In the genomic region with DNA sequence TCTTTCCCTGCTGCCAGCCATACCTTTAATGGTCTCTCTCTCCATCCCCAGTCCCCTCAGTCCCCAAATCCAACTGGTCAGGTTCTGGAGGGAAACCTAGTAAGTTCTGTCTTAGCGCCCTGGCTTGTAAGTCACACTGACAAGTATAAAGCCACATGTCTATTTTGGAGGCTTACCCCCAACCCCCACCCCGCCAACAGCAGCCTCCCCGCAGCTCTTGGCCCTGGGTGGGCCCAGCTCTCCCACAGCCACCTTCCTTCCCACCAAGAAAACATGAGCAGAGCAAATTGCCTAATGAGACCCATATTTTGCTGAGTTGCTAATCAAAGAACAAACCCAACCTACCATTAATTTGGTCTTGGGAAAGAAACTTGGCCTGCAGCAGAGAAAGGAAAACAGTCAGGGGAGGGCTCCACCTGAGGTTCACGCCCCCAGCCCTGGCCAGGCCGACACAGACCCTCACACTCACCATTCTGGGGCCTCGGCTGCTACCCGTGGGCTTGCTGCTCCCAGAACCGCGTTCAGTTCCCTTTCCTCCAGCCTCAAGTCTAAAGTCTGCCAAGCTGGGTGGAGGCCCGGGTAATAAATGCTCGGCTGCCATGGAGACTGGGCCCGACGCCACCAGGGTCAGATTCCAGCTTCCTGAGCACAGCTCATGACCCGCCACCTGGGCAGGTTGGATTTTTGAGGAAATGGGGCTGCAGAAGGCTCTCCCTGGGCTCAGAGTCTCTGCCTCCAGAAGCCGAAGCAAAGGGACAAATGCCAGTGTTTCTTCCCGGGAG, we compare ENCODE assay signal across 8 cellular contexts. TPM values are rescaled to one million over a fixed set of nuclear protein-coding genes. Genes with fewer than 3 reads are reported as not detected.
DNase-seq lines count a peak whose midpoint lies in the region; ATAC-seq, FAIRE-seq and TF ChIP-seq lines count a peak whose summit lies in the region.

A gene with protein sequence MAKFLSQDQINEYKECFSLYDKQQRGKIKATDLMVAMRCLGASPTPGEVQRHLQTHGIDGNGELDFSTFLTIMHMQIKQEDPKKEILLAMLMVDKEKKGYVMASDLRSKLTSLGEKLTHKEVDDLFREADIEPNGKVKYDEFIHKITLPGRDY (minus strand): TSS at position 557 of the 782 bp plus-strand sequence. CDS start 85 bp downstream, at position 472.

- H3K36me3 Mint-ChIP-seq in T-cell, result no peaks in the 10 kb centered on the region

- TF ChIP-seq CTCF in H1 (IDR thresholded peaks at IDR 0.05; ENCODE audit: control extremely low read depth in 1 of 3, insufficient read depth in 1 of 3, low read depth in 1 of 3, low read length in 3 of 3), result no peak

- peak within 1 kb of the TSS; percentile 69 for H2BK5ac ChIP-seq in H1 (ENCODE audit: low read depth, low read length)

- H3K36me3 ChIP-seq in BLaER1 (peaks cover 7% of the 10 kb centered on the region; the same call in 1 of the 2 replicates), H1 (ENCODE audit: control insufficient read depth in 2 of 4, insufficient read depth in 4 of 4, low read length in 3 of 4) (no peaks in the 10 kb centered on the region; a peak in 1 of 8 replicates), muscle layer of duodenum (ENCODE audit: control insufficient read depth in 1 of 2, insufficient read depth in 2 of 2, low read length in 2 of 2) (no peaks in the 10 kb centered on the region)

- H3K4me3 ChIP-seq in BLaER1 (peak within 1 kb of the TSS; percentile 66), H1 (ENCODE audit: extremely low read depth in 1 of 4, insufficient read depth in 2 of 4, low read depth in 3 of 4, low read length in 4 of 4) (peak within 1 kb of the TSS in 1 of 4 experiments; percentile 14; a peak in 2 of 8 replicates), muscle layer of duodenum (ENCODE audit: low read depth in 1 of 2, low read length in 2 of 2) (peak within 1 kb of the TSS in 1 of 2 donors; percentile 67)

- H3K23me2 ChIP-seq in H1 (ENCODE audit: low read depth, low read length), result no peaks in the 10 kb centered on the region

- H3K27ac ChIP-seq in BLaER1, result peak within 1 kb of the TSS; percentile 90
- peak within 1 kb of the TSS; percentile 55; the same call in 1 of the 2 replicates for H3K27ac ChIP-seq in H1 (ENCODE audit: low read depth, low read length)
- peak within 1 kb of the TSS; percentile 77 for H3K27ac ChIP-seq in muscle layer of duodenum (ENCODE audit: low read length)

- peaks cover 100% of the 10 kb centered on the region for H3K4me1 ChIP-seq in BLaER1
- peaks cover 2 to 40% (median 25%) of the 10 kb centered on the region in 4 experiments for H3K4me1 ChIP-seq in H1 (replicated peaks in 1 of 4; ENCODE audit: control insufficient read depth in 3 of 4, insufficient read depth in 4 of 4, low read length in 3 of 4)
- H3K4me1 ChIP-seq in muscle layer of duodenum (ENCODE audit: control insufficient read depth in 1 of 2, insufficient read depth in 2 of 2, low read length in 2 of 2), result peaks cover 14 to 19% of the 10 kb centered on the region in 2 donors

- H2BK120ac ChIP-seq in H1 (replicated peaks; ENCODE audit: low read depth, low read length), result no peak within 1 kb of the TSS

- CTCF ChIA-PET in H1 (lab: Charles Lee; ENCODE audit: partially characterized antibody), result interaction anchor here (1.4 to 4.3 kb wide), 2 partner anchors 9 to 102 kb away, joined by 4 to 36 read pairs; no protein-coding TSS in a partner anchor
- CTCF ChIA-PET in T-cell (lab: Charles Lee), result no interaction called here

- no peak within 1 kb of the TSS for H3K56ac ChIP-seq in H1 (replicated peaks; ENCODE audit: insufficient read length, low read depth, low read length)

- H4K20me1 ChIP-seq in BLaER1 (peaks cover 14% of the 10 kb centered on the region; the same call in 1 of the 2 replicates), H1 (replicated peaks in 1 of 2; ENCODE audit: control insufficient read depth in 1 of 2, insufficient read depth in 2 of 2, low read length in 2 of 2) (peaks cover 7 to 26% of the 10 kb centered on the region in 2 experiments)

- no peak within 1 kb of the TSS for H3K23ac ChIP-seq in H1 (ENCODE audit: insufficient read length)

- peak within 1 kb of the TSS; percentile 37; the same call in 1 of the 2 replicates for H4K8ac ChIP-seq in H1 (ENCODE audit: extremely low read depth, insufficient read depth, low read length)

- H3K9me3 ChIP-seq in BLaER1 (no peaks in the 10 kb centered on the region), H1 (ENCODE audit: insufficient read depth in 2 of 2, low read depth in 1 of 2, low read length in 1 of 2) (no peaks in the 10 kb centered on the region), muscle layer of duodenum (ENCODE audit: control insufficient read depth in 1 of 2, low read length in 2 of 2) (no peaks in the 10 kb centered on the region)

- no peak for FAIRE-seq in H1 (lab: Jason Lieb, UNC)

- 0 out of 3 replicates have a peak, but pooled peaks of 1 of the 2 experiments have one; percentile 0 for TF ChIP-seq POLR2A in H1 (IDR thresholded peaks at IDR 0.05; ENCODE audit: control extremely low read depth in 1 of 2, low read depth in 2 of 2, low read length in 2 of 2)

- H4K5ac ChIP-seq in H1 (ENCODE audit: insufficient read length, low read depth, low read length), result no peak within 1 kb of the TSS

- H2BK20ac ChIP-seq in H1 (ENCODE audit: low read length), result no peak within 1 kb of the TSS; the same call in 1 of the 2 replicates

- H3K4me3 Mint-ChIP-seq in T-cell, result peak within 1 kb of the TSS in 1 of 3 donors; percentile 49

- WGBS in H1 (ENCODE audit: extremely low coverage in 1 of 2, insufficient coverage in 1 of 2, insufficient read length in 1 of 2, insufficient replicate concordance in 2 of 2, low coverage in 1 of 2, low lambda C conversion rate in 2 of 2, missing lambda C conversion rate in 1 of 2), 2 experiments, result 90% methylated on average over 16 of the region's 16 CpGs; no CpG with 5 or more reads in 1 of the 2 experiments

- peaks cover 2% of the 10 kb centered on the region; the same call in 1 of the 2 replicates for H3K79me1 ChIP-seq in H1 (ENCODE audit: low read depth, low read length)

- H3K27ac Mint-ChIP-seq in T-cell, result peak within 1 kb of the TSS in 1 of 2 donors; percentile 22

- H3K9me3 Mint-ChIP-seq in T-cell, result no peaks in the 10 kb centered on the region

- H3K27me3 Mint-ChIP-seq in T-cell, result no peaks in the 10 kb centered on the region

- peak within 1 kb of the TSS; percentile 90 for H3K4me2 ChIP-seq in BLaER1
- peak within 1 kb of the TSS in 1 of 2 experiments; percentile 35; a peak in 1 of 4 replicates for H3K4me2 ChIP-seq in H1 (ENCODE audit: insufficient read depth in 1 of 2, low read depth in 2 of 2, low read length in 2 of 2)

- H2AK5ac ChIP-seq in H1 (ENCODE audit: low read depth, low read length), result no peak within 1 kb of the TSS

- no peak for TF ChIP-seq EP300 in H1 (IDR thresholded peaks at IDR 0.05; ENCODE audit: borderline replicate concordance in 1 of 2, low read depth in 2 of 2, low read length in 2 of 2)

- H2BK15ac ChIP-seq in H1 (ENCODE audit: low read length), result peak within 1 kb of the TSS; percentile 46; the same call in 1 of the 2 replicates

- peaks cover 24 to 39% (median 26%) of the 10 kb centered on the region in 3 donors for H3K4me1 Mint-ChIP-seq in T-cell

- no peak within 1 kb of the TSS for H3K4ac ChIP-seq in H1 (replicated peaks; ENCODE audit: insufficient read length, low read depth, low read length)

- H3K9ac ChIP-seq in BLaER1, result peak within 1 kb of the TSS; percentile 80
- H3K9ac ChIP-seq in H1 (replicated peaks in 1 of 4; ENCODE audit: extremely low read depth in 1 of 4, low read depth in 3 of 4, low read length in 3 of 4), result no peak within 1 kb of the TSS

- ATAC-seq in T-cell (replicated peaks in 1 of 4), result no peak

- no peak for TF ChIP-seq RAD21 in H1 (IDR thresholded peaks at IDR 0.05 in 1 of 2, conservative IDR thresholded peaks at IDR 0.05 in 1 of 2; ENCODE audit: low read depth in 2 of 2, low read length in 2 of 2)

- peak within 1 kb of the TSS; percentile 63; the same call in 1 of the 2 replicates for H2BK12ac ChIP-seq in H1 (ENCODE audit: low read depth, low read length)

- no peak within 1 kb of the TSS for H4K91ac ChIP-seq in H1 (replicated peaks; ENCODE audit: insufficient read length, low read length)

- peak within 1 kb of the TSS; percentile 60 for H3K18ac ChIP-seq in H1 (ENCODE audit: extremely low read depth, low read length)

- POLR2A ChIA-PET in H1 (lab: Charles Lee; ENCODE audit: partially characterized antibody) (interaction anchor here (0.5 to 3.1 kb wide), 3 partner anchors 9 to 1893 kb away, joined by 3 to 20 read pairs (median 3); a partner anchor contains a TSS), T-cell (lab: Charles Lee) (interaction anchor here in 1 of 2 donors (0.6 kb wide), 1 partner anchor 19 kb away, joined by 10 read pairs; no protein-coding TSS in a partner anchor)

- no peak within 1 kb of the TSS for H2AFZ ChIP-seq in H1 (ENCODE audit: low read length)

- H3K27me3 ChIP-seq in BLaER1 (no peaks in the 10 kb centered on the region), H1 (replicated peaks in 1 of 4; ENCODE audit: control insufficient read depth in 3 of 4, extremely low read depth in 1 of 4, insufficient read depth in 3 of 4, low read length in 3 of 4) (no peaks in the 10 kb centered on the region), muscle layer of duodenum (ENCODE audit: low read depth, low read length) (no peaks in the 10 kb centered on the region)

- DNase-seq in NCI-H1092 treated with DMSO at 0.1 percent for 48 hours (lab: John Stamatoyannopoulos, UW) (peak; percentile 7), H1 (ENCODE audit: low read depth in 1 of 2, low spot score in 2 of 2) (no peak), T-cell (no peak), putamen (ENCODE audit: low spot score) (no peak), NCI-H1694 treated with DMSO at 0.1 percent for 48 hours (lab: John Stamatoyannopoulos, UW) (no peak)
- no peak for DNase-seq in activated T-cell treated with anti-CD3 and anti-CD28 coated beads, Interleukin-2, amount 50 U/mL, for 48 hours

- H3K14ac ChIP-seq in H1 (ENCODE audit: insufficient read length), result no peak within 1 kb of the TSS

- H3K79me2 ChIP-seq in H1 (ENCODE audit: control insufficient read depth in 1 of 2, insufficient read depth in 2 of 2, low read length in 2 of 2), result peaks cover 0 to 12% of the 10 kb centered on the region in 2 experiments; a peak in 1 of 4 replicates

TF ChIP-seq in H1, 55 proteins besides CTCF, POLR2A, EP300 and RAD21 (continues in another document):
- no peak for TF ChIP-seq KDM4A (IDR thresholded peaks at IDR 0.05; ENCODE audit: low read depth, low read length, severe bottlenecking)
- TF ChIP-seq CBX8 (IDR thresholded peaks at IDR 0.05; ENCODE audit: borderline replicate concordance, low read depth, low read length), result no peak
- TF ChIP-seq GABPA (IDR thresholded peaks at IDR 0.05; ENCODE audit: borderline replicate concordance, insufficient read depth, low read length), result no peak

RNA-seq across cellular contexts. Expression of the gene that starts here (rescaled TPM):
- total RNA-seq in H1 (2021; fragmentation: NEBNext Ultra II Directional; extraction: Animal tissue kit (Norgen Biotek cat#: 25700)), result 9.3 and 12.5 TPM in 2 replicates
- 3.5 and 3.8 TPM in 2 replicates for polyA plus RNA-seq in H1 (2011; rRNA removed)
- 6.9 TPM for polyA plus RNA-seq in H1 (2011; cell fraction: cytosol; rRNA removed)
- 9.3 TPM for polyA plus RNA-seq in H1 (2011; cell fraction: nucleus; rRNA removed)
- 9.9 to 16.6 TPM (median 13.0 TPM) in 4 replicates for polyA plus RNA-seq in H1 (2012, experiment 1 of 2)
- 5.2 TPM for polyA plus RNA-seq in H1 (2012, experiment 2 of 2)
- 21.4 TPM for polyA plus RNA-seq in H1 (2013, experiment 1 of 2)
- 22.4 TPM for polyA plus RNA-seq in H1 (2013, experiment 2 of 2)
- polyA minus RNA-seq in H1 (2011; rRNA and poly(A)+ RNA removed), result 4.7 and 5.8 TPM in 2 replicates
- 4.7 TPM for polyA minus RNA-seq in H1 (2011; cell fraction: cytosol; rRNA and poly(A)+ RNA removed)
- 10.9 TPM for polyA minus RNA-seq in H1 (2011; cell fraction: nucleus; rRNA and poly(A)+ RNA removed)
- total RNA-seq in T-cell, result 1 to 10 TPM; 2.4 to 5.4 (median 3.3) TPM
